15 cellular contexts compared by ENCODE assay signal in genomic region chr1:178382372-178382771, GRCh38.
DNase-seq lines count a peak whose midpoint lies in the region; ATAC-seq, FAIRE-seq and TF ChIP-seq lines count a peak whose summit lies in the region.
"Had no signal": no experiment of that assay in that cellular context is flagged by ENCODE, and none has a peak within 500 bp of the region (broad histone marks: within the 10 kb centered on the region; RNA-seq: fewer than 3 reads in every experiment).

No MANE protein-coding gene starts in this region.

- H3K4me1 Mint-ChIP-seq in activated naive CD4-positive, alpha-beta T cell treated with anti-CD3 and anti-CD28 coated beads, Interleukin-2, amount 10 ng/mL, durations not matched to agents 7 days and 5 days, result no peaks in the 10 kb centered on the region

- CTCF ChIA-PET in activated naive CD4-positive, alpha-beta T cell treated with anti-CD3 and anti-CD28 coated beads, Interleukin-2, amount 10 ng/mL, durations not matched to agents 7 days and 5 days (lab: Charles Lee), result no interaction called here

- no peaks in the 10 kb centered on the region for H3K27me3 Mint-ChIP-seq in activated naive CD4-positive, alpha-beta T cell treated with anti-CD3 and anti-CD28 coated beads, Interleukin-2, amount 10 ng/mL, durations not matched to agents 7 days and 5 days

- intact Hi-C loops in sciatic nerve (cut with DNase I), result no loop called here

- ATAC-seq in sciatic nerve, result no peak

- no peak overlapping the region for H3K27ac Mint-ChIP-seq in activated naive CD4-positive, alpha-beta T cell treated with anti-CD3 and anti-CD28 coated beads, Interleukin-2, amount 10 ng/mL, durations not matched to agents 7 days and 5 days
- H3K27ac Mint-ChIP-seq: H9 had no signal

- TF ChIP-seq CTCF in D721Med (IDR thresholded peaks at IDR 0.05; ENCODE audit: insufficient read depth, missing control alignments), result no peak

- no peaks in the 10 kb centered on the region for H3K36me3 Mint-ChIP-seq in activated naive CD4-positive, alpha-beta T cell treated with anti-CD3 and anti-CD28 coated beads, Interleukin-2, amount 10 ng/mL, durations not matched to agents 7 days and 5 days

- FAIRE-seq in D721Med (lab: Jason Lieb, UNC), result no peak

- H3K9me3 Mint-ChIP-seq in activated naive CD4-positive, alpha-beta T cell treated with anti-CD3 and anti-CD28 coated beads, Interleukin-2, amount 10 ng/mL, durations not matched to agents 7 days and 5 days, result no peaks in the 10 kb centered on the region
- H3K9me3 Mint-ChIP-seq: H9 had no signal

- H3K4me3 Mint-ChIP-seq in activated naive CD4-positive, alpha-beta T cell treated with anti-CD3 and anti-CD28 coated beads, Interleukin-2, amount 10 ng/mL, durations not matched to agents 7 days and 5 days, result no peak overlapping the region
- H3K4me3 Mint-ChIP-seq: H9 had no signal

- DNase-seq in HT-29 (ENCODE audit: low spot score) (peak; percentile 14), NCI-H146 (lab: John Stamatoyannopoulos, UW) (peak; percentile 66), NCI-H748 (lab: John Stamatoyannopoulos, UW; ENCODE audit: unreplicated experiment) (peak; percentile 47), fibroblast of peridontal ligament (ENCODE audit: extremely low read depth) (peak; percentile 19), sciatic nerve (ENCODE audit: low spot score) (no peak), D721Med (ENCODE audit: insufficient read length, low spot score) (no peak)
- no peak for DNase-seq in activated naive CD4-positive, alpha-beta T cell treated with anti-CD3 and anti-CD28 coated beads, Interleukin-2, amount 10 ng/mL, durations not matched to agents 7 days and 5 days
- DNase-seq: Caco-2, H9, IMR-90, Karpas-422, MG63, NCI-H1105 treated with DMSO at 0.1 percent for 48 hours, NCI-H2029, T-helper 9 cell had no signal

Comparison
In these comparisons a context has a peak if more than half of its experiments do, and no peak if none do; other contexts are left out.
1. DNase-seq: peak in HT-29 (single experiment), NCI-H146 (single experiment), NCI-H748 (single experiment) and fibroblast of peridontal ligament (single experiment); none in activated naive CD4-positive, alpha-beta T cell treated with anti-CD3 and anti-CD28 coated beads, Interleukin-2, amount 10 ng/mL, durations not matched to agents 7 days and 5 days (single experiment), sciatic nerve (single experiment) and D721Med (single experiment).